ENCODE assay signal across 18 cellular contexts in genomic region chr13:106683179-106683578, GRCh38.
"Had no signal": no experiment of that assay in that cellular context is flagged by ENCODE, and none has a peak within 500 bp of the region (broad histone marks: within the 10 kb centered on the region; RNA-seq: fewer than 3 reads in every experiment).

No MANE protein-coding gene starts in this region.

- H3K27me3 ChIP-seq: foreskin keratinocyte, tibial artery had no signal

- H3K36me3 Mint-ChIP-seq: activated naive CD8-positive, alpha-beta T cell treated with anti-CD3 and anti-CD28 coated beads, Interleukin-2, amount 10 ng/mL, durations not matched to agents 7 days and 5 days; immature natural killer cell; mesothelial cell of epicardium had no signal

- H3K36me3 ChIP-seq: lower lobe of right lung, tibial artery had no signal

- H3K4me3 Mint-ChIP-seq: activated B cell treated with CpG ODN at 0.5 μM for 24 hours; activated CD4-positive, alpha-beta T cell treated with anti-CD3 and anti-CD28 coated beads, Interleukin-2, amount 10 ng/mL, durations not matched to agents 7 days and 5 days; activated naive CD8-positive, alpha-beta T cell treated with anti-CD3 and anti-CD28 coated beads, Interleukin-2, amount 10 ng/mL, durations not matched to agents 7 days and 5 days; activated T-helper 1 cell treated with anti-CD3 and anti-CD28 coated beads, Interleukin-12 subunit alpha, Interleukin-12 subunit beta, Interleukin-2, Interleukin-4 antibody, amounts not matched to agents 30 ng/mL and 10 ng/mL and 1 ng/mL, durations not matched to agents 14 hours and 24 hours and 36 hours; dendritic cell treated with granulocyte-macrophage colony-stimulating factor and Interleukin-4, amounts not matched to agents 40 ng/mL and 50 ng/mL, for 4 days; immature natural killer cell; mesothelial cell of epicardium had no signal

- H3K4me1 Mint-ChIP-seq: activated CD4-positive, alpha-beta T cell treated with anti-CD3 and anti-CD28 coated beads, Interleukin-2, amount 10 ng/mL, durations not matched to agents 7 days and 5 days; activated naive CD8-positive, alpha-beta T cell treated with anti-CD3 and anti-CD28 coated beads, Interleukin-2, amount 10 ng/mL, durations not matched to agents 7 days and 5 days; immature natural killer cell had no signal

- H3K27ac ChIP-seq: foreskin keratinocyte, lower lobe of right lung, tibial artery had no signal

- H3K27ac Mint-ChIP-seq: activated B cell treated with CpG ODN at 0.5 μM for 24 hours; activated CD4-positive, alpha-beta T cell treated with anti-CD3 and anti-CD28 coated beads, Interleukin-2, amount 10 ng/mL, durations not matched to agents 7 days and 5 days; activated naive CD8-positive, alpha-beta T cell treated with anti-CD3 and anti-CD28 coated beads, Interleukin-2, amount 10 ng/mL, durations not matched to agents 7 days and 5 days; activated T-helper 1 cell treated with anti-CD3 and anti-CD28 coated beads, Interleukin-12 subunit alpha, Interleukin-12 subunit beta, Interleukin-2, Interleukin-4 antibody, amounts not matched to agents 30 ng/mL and 10 ng/mL and 1 ng/mL, durations not matched to agents 14 hours and 24 hours and 36 hours; dendritic cell treated with granulocyte-macrophage colony-stimulating factor and Interleukin-4, amounts not matched to agents 40 ng/mL and 50 ng/mL, for 4 days; immature natural killer cell; mesothelial cell of epicardium had no signal

- H3K9me3 Mint-ChIP-seq: activated B cell treated with CpG ODN at 0.5 μM for 24 hours; activated CD4-positive, alpha-beta T cell treated with anti-CD3 and anti-CD28 coated beads, Interleukin-2, amount 10 ng/mL, durations not matched to agents 7 days and 5 days; activated naive CD8-positive, alpha-beta T cell treated with anti-CD3 and anti-CD28 coated beads, Interleukin-2, amount 10 ng/mL, durations not matched to agents 7 days and 5 days; activated T-helper 1 cell treated with anti-CD3 and anti-CD28 coated beads, Interleukin-12 subunit alpha, Interleukin-12 subunit beta, Interleukin-2, Interleukin-4 antibody, amounts not matched to agents 30 ng/mL and 10 ng/mL and 1 ng/mL, durations not matched to agents 14 hours and 24 hours and 36 hours; dendritic cell treated with granulocyte-macrophage colony-stimulating factor and Interleukin-4, amounts not matched to agents 40 ng/mL and 50 ng/mL, for 4 days; mesothelial cell of epicardium had no signal

- DNase-seq: activated B cell treated with CpG ODN at 0.5 μM for 24 hours; activated CD4-positive, alpha-beta T cell treated with anti-CD3 and anti-CD28 coated beads, Interleukin-2, amount 10 ng/mL, durations not matched to agents 7 days and 5 days; activated CD8-positive, alpha-beta memory T cell treated with anti-CD3 and anti-CD28 coated beads, Interleukin-2, amount 50 U/mL, for 48 hours; activated naive CD8-positive, alpha-beta T cell treated with anti-CD3 and anti-CD28 coated beads, Interleukin-2, amount 10 ng/mL, durations not matched to agents 7 days and 5 days; cerebellar nuclear complex; effector memory CD4-positive, alpha-beta T cell; foreskin keratinocyte; immature natural killer cell; left cardiac atrium; lower lobe of right lung; retina; stimulated activated CD4-positive, alpha-beta T cell treated with anti-CD3 and anti-CD28 coated beads, Interleukin-2, amount 100 ng/mL, for 48 hours; stimulated activated naive CD4-positive, alpha-beta T cell; SW 1271; tibial artery had no signal

- H3K9me3 ChIP-seq: lower lobe of right lung, tibial artery had no signal

- H3K4me3 ChIP-seq: lower lobe of right lung, tibial artery had no signal

- H3K4me1 ChIP-seq: foreskin keratinocyte, lower lobe of right lung, tibial artery had no signal

- H3K27me3 Mint-ChIP-seq: activated B cell treated with CpG ODN at 0.5 μM for 24 hours; activated CD4-positive, alpha-beta T cell treated with anti-CD3 and anti-CD28 coated beads, Interleukin-2, amount 10 ng/mL, durations not matched to agents 7 days and 5 days; activated naive CD8-positive, alpha-beta T cell treated with anti-CD3 and anti-CD28 coated beads, Interleukin-2, amount 10 ng/mL, durations not matched to agents 7 days and 5 days; dendritic cell treated with granulocyte-macrophage colony-stimulating factor and Interleukin-4, amounts not matched to agents 40 ng/mL and 50 ng/mL, for 4 days had no signal

- ATAC-seq: foreskin keratinocyte, left cardiac atrium, lower lobe of right lung had no signal
